24 cellular contexts compared by ENCODE assay signal in the genomic region with DNA sequence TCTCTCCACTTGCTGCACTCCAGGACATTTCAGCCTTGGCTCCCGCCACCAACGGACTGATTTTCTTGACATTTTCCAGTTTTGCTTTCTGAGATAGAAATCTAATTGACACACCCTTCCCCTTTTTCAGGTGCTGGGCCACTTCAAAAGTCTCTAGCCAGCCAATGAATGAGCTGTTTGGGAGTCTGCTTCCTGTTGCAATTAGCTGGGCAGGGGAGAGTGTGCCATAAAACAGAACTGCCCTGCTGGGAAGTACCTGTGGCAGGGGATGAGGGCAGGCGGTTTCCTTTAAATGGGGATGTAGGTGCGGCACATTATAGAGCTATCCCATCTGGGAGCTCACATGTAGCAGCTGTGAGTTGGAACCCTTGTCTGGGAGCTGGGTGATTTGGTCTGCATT. TPM values are rescaled to one million over a fixed set of nuclear protein-coding genes. Genes with fewer than 3 reads are reported as not detected.
DNase-seq lines count a peak whose midpoint lies in the region; ATAC-seq, FAIRE-seq and TF ChIP-seq lines count a peak whose summit lies in the region.
"Had no signal": no experiment of that assay in that cellular context is flagged by ENCODE, and none has a peak within 500 bp of the region (broad histone marks: within the 10 kb centered on the region; RNA-seq: fewer than 3 reads in every experiment).

No MANE protein-coding gene starts in this region.

- no peak overlapping the region for H4K8ac ChIP-seq in H1 (ENCODE audit: extremely low read depth, insufficient read depth, low read length)

- no peak for DNase-seq in activated CD4-positive, alpha-beta T cell treated with anti-CD3 and anti-CD28 coated beads, Interleukin-2, amount 10 ng/mL, durations not matched to agents 7 days and 5 days
- no peak for DNase-seq in activated CD4-positive, alpha-beta T cell treated with anti-CD3 and anti-CD28 coated beads for 48 hours
- DNase-seq in NCI-H748 treated with DMSO at 0.1 percent for 48 hours (lab: John Stamatoyannopoulos, UW) = peak; percentile 6
- DNase-seq in H1 (ENCODE audit: low read depth in 1 of 2, low spot score in 2 of 2) = no peak
- no peak for DNase-seq in urothelium cell line (ENCODE audit: low spot score)
- no peak for DNase-seq in GM12892 (ENCODE audit: insufficient read length)
- DNase-seq: activated CD4-positive, CD25-positive, alpha-beta regulatory T cell; body of pancreas; DMS79 treated with DMSO at 0.1 percent for 48 hours; effector memory CD8-positive, alpha-beta T cell; esophagus squamous epithelium; HCEC 1CT; naive thymus-derived CD8-positive, alpha-beta T cell; NCI-H1930; SHP77; sigmoid colon had no signal

- no peaks in the 10 kb centered on the region for H3K36me3 Mint-ChIP-seq in activated CD4-positive, alpha-beta T cell treated with anti-CD3 and anti-CD28 coated beads, Interleukin-2, amount 10 ng/mL, durations not matched to agents 7 days and 5 days (ENCODE audit: low read depth)
- H3K36me3 Mint-ChIP-seq: naive thymus-derived CD8-positive, alpha-beta T cell had no signal

- H3K4me1 ChIP-seq in H1 (replicated peaks in 1 of 4; ENCODE audit: control insufficient read depth in 3 of 4, insufficient read depth in 4 of 4, low read length in 3 of 4) = peaks cover 0 to 4% (median 3%) of the 10 kb centered on the region in 4 experiments; a peak in 4 of 7 replicates

- ATAC-seq in SK-N-SH treated with all-trans-retinoic acid at 6 μM for 48 hours (no peak), GM19023 (IDR thresholded peaks at IDR 0.05; ENCODE audit: unreplicated experiment) (no peak)
- ATAC-seq: body of pancreas; effector memory CD8-positive, alpha-beta T cell; naive thymus-derived CD8-positive, alpha-beta T cell had no signal

- CTCF ChIA-PET in activated CD4-positive, alpha-beta T cell treated with anti-CD3 and anti-CD28 coated beads, Interleukin-2, amount 10 ng/mL, durations not matched to agents 7 days and 5 days (lab: Charles Lee) = interaction anchor here (0.5 to 4.5 kb wide), 6 partner anchors 20 to 350 kb away, joined by 3 to 21 read pairs (median 4); no protein-coding TSS in a partner anchor
- CTCF ChIA-PET in H1 (lab: Charles Lee; ENCODE audit: partially characterized antibody) = interaction anchor here (0.5 to 14.7 kb wide), 25 partner anchors 10 to 1008 kb away, joined by 3 to 257 read pairs (median 4); a partner anchor contains a TSS

- POLR2A ChIA-PET in activated CD4-positive, alpha-beta T cell treated with anti-CD3 and anti-CD28 coated beads, Interleukin-2, amount 10 ng/mL, durations not matched to agents 7 days and 5 days (lab: Charles Lee) = no interaction called here
- POLR2A ChIA-PET in H1 (lab: Charles Lee; ENCODE audit: partially characterized antibody) = interaction anchor here (1.5 kb wide), 1 partner anchor 11 kb away, joined by 3 read pairs; no protein-coding TSS in a partner anchor

- 77% methylated on average over 4 of the region's 4 CpGs; no CpG with 5 or more reads in 1 of the 2 experiments for WGBS in H1 (ENCODE audit: extremely low coverage in 1 of 2, insufficient coverage in 1 of 2, insufficient read length in 1 of 2, insufficient replicate concordance in 2 of 2, low coverage in 1 of 2, low lambda C conversion rate in 2 of 2, missing lambda C conversion rate in 1 of 2), 2 experiments

- TF ChIP-seq POLR2A in H1 (IDR thresholded peaks at IDR 0.05; ENCODE audit: control extremely low read depth in 1 of 2, low read depth in 2 of 2, low read length in 2 of 2) (no peak), GM12892 (IDR thresholded peaks at IDR 0.05; ENCODE audit: low read depth, low read length) (no peak)

- H3K79me1 ChIP-seq in H1 (ENCODE audit: low read depth, low read length) = no peaks in the 10 kb centered on the region

- H4K5ac ChIP-seq in H1 (ENCODE audit: insufficient read length, low read depth, low read length) = no peak overlapping the region

- no peaks in the 10 kb centered on the region for H3K79me2 ChIP-seq in H1 (ENCODE audit: control insufficient read depth in 1 of 2, insufficient read depth in 2 of 2, low read length in 2 of 2)

- H3K27me3 Mint-ChIP-seq in activated CD4-positive, alpha-beta T cell treated with anti-CD3 and anti-CD28 coated beads, Interleukin-2, amount 10 ng/mL, durations not matched to agents 7 days and 5 days = no peaks in the 10 kb centered on the region

- H3K18ac ChIP-seq in H1 (ENCODE audit: extremely low read depth, low read length) = no peak overlapping the region

- peak overlapping the region; percentile 47 for H3K4me3 Mint-ChIP-seq in activated CD4-positive, alpha-beta T cell treated with anti-CD3 and anti-CD28 coated beads, Interleukin-2, amount 10 ng/mL, durations not matched to agents 7 days and 5 days
- H3K4me3 Mint-ChIP-seq: activated T-helper 1 cell treated with anti-CD3 and anti-CD28 coated beads, Interleukin-12 subunit alpha, Interleukin-12 subunit beta, Interleukin-2, Interleukin-4 antibody, amounts not matched to agents 30 ng/mL and 10 ng/mL and 1 ng/mL, durations not matched to agents 14 hours and 24 hours and 36 hours had no signal

- 0 out of 2 replicates have a peak overlapping the region, but pooled peaks have one; percentile 27 for H2BK12ac ChIP-seq in H1 (ENCODE audit: low read depth, low read length)

- no peaks in the 10 kb centered on the region for H4K20me1 ChIP-seq in H1 (replicated peaks in 1 of 2; ENCODE audit: control insufficient read depth in 1 of 2, insufficient read depth in 2 of 2, low read length in 2 of 2)

- H2AFZ ChIP-seq in H1 (ENCODE audit: low read length) = no peak overlapping the region

- H3K36me3 ChIP-seq in H1 (ENCODE audit: control insufficient read depth in 2 of 4, insufficient read depth in 4 of 4, low read length in 3 of 4) = no peaks in the 10 kb centered on the region
- H3K36me3 ChIP-seq: esophagus squamous epithelium, sigmoid colon had no signal

- no peaks in the 10 kb centered on the region for H3K9me3 ChIP-seq in H1 (ENCODE audit: insufficient read depth in 2 of 2, low read depth in 1 of 2, low read length in 1 of 2)
- H3K9me3 ChIP-seq: body of pancreas, esophagus squamous epithelium, sigmoid colon had no signal

- no peak overlapping the region; the same call in 1 of the 2 replicates for H2BK5ac ChIP-seq in H1 (ENCODE audit: low read depth, low read length)

- H2BK15ac ChIP-seq in H1 (ENCODE audit: low read length) = no peak overlapping the region

- no peak overlapping the region for H3K4me2 ChIP-seq in H1 (ENCODE audit: insufficient read depth in 1 of 2, low read depth in 2 of 2, low read length in 2 of 2)

- H3K4me3 ChIP-seq in H1 (ENCODE audit: extremely low read depth in 1 of 4, insufficient read depth in 2 of 4, low read depth in 3 of 4, low read length in 4 of 4) = no peak overlapping the region
- H3K4me3 ChIP-seq: body of pancreas, esophagus squamous epithelium, sigmoid colon had no signal

- H2AK5ac ChIP-seq in H1 (ENCODE audit: low read depth, low read length) = no peak overlapping the region

- no peak overlapping the region for H4K91ac ChIP-seq in H1 (replicated peaks; ENCODE audit: insufficient read length, low read length)

- no peak overlapping the region for H3K14ac ChIP-seq in H1 (ENCODE audit: insufficient read length)

- H2BK120ac ChIP-seq in H1 (replicated peaks; ENCODE audit: low read depth, low read length) = no peak overlapping the region

- no peak overlapping the region for H3K4ac ChIP-seq in H1 (replicated peaks; ENCODE audit: insufficient read length, low read depth, low read length)

- peaks cover 0 to 4% (median 2%) of the 10 kb centered on the region in 4 experiments; a peak in 2 of 7 replicates for H3K27me3 ChIP-seq in H1 (replicated peaks in 1 of 4; ENCODE audit: control insufficient read depth in 3 of 4, extremely low read depth in 1 of 4, insufficient read depth in 3 of 4, low read length in 3 of 4)
- H3K27me3 ChIP-seq: body of pancreas, esophagus squamous epithelium, sigmoid colon had no signal

- no peak overlapping the region for H3K23ac ChIP-seq in H1 (ENCODE audit: insufficient read length)

- H3K9ac ChIP-seq in H1 (replicated peaks in 1 of 4; ENCODE audit: extremely low read depth in 1 of 4, low read depth in 3 of 4, low read length in 3 of 4) = no peak overlapping the region

- TF ChIP-seq EP300 in H1 (IDR thresholded peaks at IDR 0.05; ENCODE audit: borderline replicate concordance in 1 of 2, low read depth in 2 of 2, low read length in 2 of 2) = no peak

- H3K27ac Mint-ChIP-seq in activated CD4-positive, alpha-beta T cell treated with anti-CD3 and anti-CD28 coated beads, Interleukin-2, amount 10 ng/mL, durations not matched to agents 7 days and 5 days = peak overlapping the region; percentile 26
- H3K27ac Mint-ChIP-seq: activated T-helper 1 cell treated with anti-CD3 and anti-CD28 coated beads, Interleukin-12 subunit alpha, Interleukin-12 subunit beta, Interleukin-2, Interleukin-4 antibody, amounts not matched to agents 30 ng/mL and 10 ng/mL and 1 ng/mL, durations not matched to agents 14 hours and 24 hours and 36 hours; effector memory CD8-positive, alpha-beta T cell; naive thymus-derived CD8-positive, alpha-beta T cell had no signal

- peaks cover 30% of the 10 kb centered on the region for H3K4me1 Mint-ChIP-seq in activated CD4-positive, alpha-beta T cell treated with anti-CD3 and anti-CD28 coated beads, Interleukin-2, amount 10 ng/mL, durations not matched to agents 7 days and 5 days

- no peak for TF ChIP-seq RAD21 in H1 (IDR thresholded peaks at IDR 0.05 in 1 of 2, conservative IDR thresholded peaks at IDR 0.05 in 1 of 2; ENCODE audit: low read depth in 2 of 2, low read length in 2 of 2)

- TF ChIP-seq CTCF in H1 (IDR thresholded peaks at IDR 0.05; ENCODE audit: control extremely low read depth in 1 of 3, insufficient read depth in 1 of 3, low read depth in 1 of 3, low read length in 3 of 3) = no peak

- no peaks in the 10 kb centered on the region for H3K9me3 Mint-ChIP-seq in activated CD4-positive, alpha-beta T cell treated with anti-CD3 and anti-CD28 coated beads, Interleukin-2, amount 10 ng/mL, durations not matched to agents 7 days and 5 days
- H3K9me3 Mint-ChIP-seq: activated T-helper 1 cell treated with anti-CD3 and anti-CD28 coated beads, Interleukin-12 subunit alpha, Interleukin-12 subunit beta, Interleukin-2, Interleukin-4 antibody, amounts not matched to agents 30 ng/mL and 10 ng/mL and 1 ng/mL, durations not matched to agents 14 hours and 24 hours and 36 hours; effector memory CD8-positive, alpha-beta T cell; naive thymus-derived CD8-positive, alpha-beta T cell had no signal

- FAIRE-seq in H1 (lab: Jason Lieb, UNC) = no peak
- peak; percentile 5 for FAIRE-seq in urothelium cell line (lab: Jason Lieb, UNC)
- no peak for FAIRE-seq in GM12892 (lab: Jason Lieb, UNC)

- H2BK20ac ChIP-seq in H1 (ENCODE audit: low read length) = no peak overlapping the region

- H3K56ac ChIP-seq in H1 (replicated peaks; ENCODE audit: insufficient read length, low read depth, low read length) = no peak overlapping the region

- peaks cover 2% of the 10 kb centered on the region; the same call in 1 of the 2 replicates for H3K23me2 ChIP-seq in H1 (ENCODE audit: low read depth, low read length)

- H3K27ac ChIP-seq in H1 (ENCODE audit: low read depth, low read length) = no peak overlapping the region
- H3K27ac ChIP-seq: body of pancreas, esophagus squamous epithelium, sigmoid colon had no signal

RNA-seq across cellular contexts. Expression of a gene that starts 21.1 kb away (rescaled TPM):
- not detected for total RNA-seq in activated CD4-positive, alpha-beta T cell treated with anti-CD3 and anti-CD28 coated beads, Interleukin-2, amount 10 ng/mL, durations not matched to agents 7 days and 5 days
- not detected in 2 replicates for total RNA-seq in H1 (2021; fragmentation: NEBNext Ultra II Directional; extraction: Animal tissue kit (Norgen Biotek cat#: 25700))
- polyA plus RNA-seq in H1 (2011; rRNA removed) = not detected in 2 replicates
- not detected for polyA plus RNA-seq in H1 (2011; cell fraction: cytosol; rRNA removed)
- not detected for polyA plus RNA-seq in H1 (2011; cell fraction: nucleus; rRNA removed)
- polyA plus RNA-seq in H1 (2012, experiment 1 of 2) = not detected in 4 replicates
- not detected for polyA plus RNA-seq in H1 (2012, experiment 2 of 2)
- polyA plus RNA-seq in H1 (2013, experiment 1 of 2) = not detected
- polyA plus RNA-seq in H1 (2013, experiment 2 of 2) = not detected
- not detected in 2 replicates for polyA minus RNA-seq in H1 (2011; rRNA and poly(A)+ RNA removed)
- not detected for polyA minus RNA-seq in H1 (2011; cell fraction: cytosol; rRNA and poly(A)+ RNA removed)
- polyA minus RNA-seq in H1 (2011; cell fraction: nucleus; rRNA and poly(A)+ RNA removed) = not detected
- polyA plus RNA-seq in GM12892 (2012; ENCODE audit: missing spikeins) = not detected
- total RNA-seq: activated T-helper 1 cell treated with anti-CD3 and anti-CD28 coated beads, Interleukin-12 subunit alpha, Interleukin-12 subunit beta, Interleukin-2, Interleukin-4 antibody, amounts not matched to agents 30 ng/mL and 10 ng/mL and 1 ng/mL, durations not matched to agents 14 hours and 24 hours and 36 hours; body of pancreas; esophagus squamous epithelium; HT-29; naive thymus-derived CD8-positive, alpha-beta T cell; NCI-H460; sigmoid colon; T-helper 2 cell treated with Interferon-gamma antibody and Interleukin-4, amounts not matched to agents 100 ng/mL and 5 ng/mL, for 36 hours; temporal lobe had no signal
- polyA plus RNA-seq: AG04450; naive thymus-derived CD8-positive, alpha-beta T cell had no signal

RNA-seq across cellular contexts. Expression of a gene that starts 55.5 kb away (rescaled TPM):
- total RNA-seq in activated CD4-positive, alpha-beta T cell treated with anti-CD3 and anti-CD28 coated beads, Interleukin-2, amount 10 ng/mL, durations not matched to agents 7 days and 5 days = 10 to 100 TPM; 18.6 to 19.8 TPM
- 25.5 and 25.9 TPM in 2 replicates for total RNA-seq in H1 (2021; fragmentation: NEBNext Ultra II Directional; extraction: Animal tissue kit (Norgen Biotek cat#: 25700))
- polyA plus RNA-seq in H1 (2011; rRNA removed) = 11.6 and 18.3 TPM in 2 replicates
- 23.2 TPM for polyA plus RNA-seq in H1 (2011; cell fraction: cytosol; rRNA removed)
- 6.1 TPM for polyA plus RNA-seq in H1 (2011; cell fraction: nucleus; rRNA removed)
- polyA plus RNA-seq in H1 (2012, experiment 1 of 2) = 14.8 to 24.2 TPM (median 16.3 TPM) in 4 replicates
- polyA plus RNA-seq in H1 (2012, experiment 2 of 2) = 20.5 TPM
- polyA plus RNA-seq in H1 (2013, experiment 1 of 2) = 31.5 TPM
- polyA plus RNA-seq in H1 (2013, experiment 2 of 2) = 30.7 TPM
- polyA minus RNA-seq in H1 (2011; rRNA and poly(A)+ RNA removed) = 3.2 and 6.6 TPM in 2 replicates
- 9.0 TPM for polyA minus RNA-seq in H1 (2011; cell fraction: cytosol; rRNA and poly(A)+ RNA removed)
- 15.9 TPM for polyA minus RNA-seq in H1 (2011; cell fraction: nucleus; rRNA and poly(A)+ RNA removed)
- 14.1 TPM for polyA plus RNA-seq in GM12892 (2012; ENCODE audit: missing spikeins)
